ENCODE assay signal across 8 cellular contexts in genomic region chr1:155136728-155137127, GRCh38. TPM values are rescaled to one million over a fixed set of nuclear protein-coding genes. Genes with fewer than 3 reads are reported as not detected.
DNase-seq lines count a peak whose midpoint lies in the region; ATAC-seq, FAIRE-seq and TF ChIP-seq lines count a peak whose summit lies in the region.

No MANE protein-coding gene starts in this region.

- peak overlapping the region; percentile 89 for H3K4me2 ChIP-seq in BLaER1

- peaks cover 13% of the 10 kb centered on the region for H3K27me3 Mint-ChIP-seq in brain
- peaks cover 3% of the 10 kb centered on the region for H3K27me3 Mint-ChIP-seq in mesothelial cell of epicardium (ENCODE audit: low read depth)

- H3K9ac ChIP-seq in BLaER1, result peak overlapping the region; percentile 84

- no peak for FAIRE-seq in frontal cortex (lab: Jason Lieb, UNC)

- H3K4me1 ChIP-seq in BLaER1, result peaks cover 57% of the 10 kb centered on the region

- no peak for ATAC-seq in GM18517 (IDR thresholded peaks at IDR 0.05; ENCODE audit: unreplicated experiment)
- no peak for ATAC-seq in HG02759 (IDR thresholded peaks at IDR 0.05; ENCODE audit: unreplicated experiment)

- no peaks in the 10 kb centered on the region for H3K27me3 ChIP-seq in BLaER1

- DNase-seq in LNCaP clone FGC (ENCODE audit: low read depth) (no peak), mesothelial cell of epicardium (ENCODE audit: low spot score in 2 of 2, unreplicated experiment in 2 of 2) (no peak), frontal cortex (ENCODE audit: low spot score in 2 of 2) (no peak), epidermal melanocyte (ENCODE audit: insufficient read length, low spot score) (no peak)

- no peak for TF ChIP-seq CTCF in LNCaP clone FGC (IDR thresholded peaks at IDR 0.05; ENCODE audit: control insufficient read depth, extremely low read depth, insufficient read depth)
- TF ChIP-seq CTCF in brain (conservative IDR thresholded peaks at IDR 0.05), result no peak
- TF ChIP-seq CTCF in mesothelial cell of epicardium (IDR thresholded peaks at IDR 0.05; ENCODE audit: unreplicated experiment), result no peak

- H3K27ac Mint-ChIP-seq in brain (peak overlapping the region; percentile 97 to 100 (median 99)), mesothelial cell of epicardium (peak overlapping the region; percentile 99)

- H3K9me3 Mint-ChIP-seq in brain (no peaks in the 10 kb centered on the region), mesothelial cell of epicardium (no peaks in the 10 kb centered on the region)

- H3K4me1 Mint-ChIP-seq in brain, result peaks cover 65% of the 10 kb centered on the region
- peaks cover 47% of the 10 kb centered on the region for H3K4me1 Mint-ChIP-seq in mesothelial cell of epicardium

- H3K4me3 ChIP-seq in BLaER1 (peak overlapping the region; percentile 80), LNCaP clone FGC (ENCODE audit: low read depth, low read length) (peak overlapping the region; percentile 82)

- H3K9me3 ChIP-seq in BLaER1, result no peaks in the 10 kb centered on the region

- H3K4me3 Mint-ChIP-seq in brain, result peak overlapping the region; percentile 92 to 98 (median 94)
- peak overlapping the region; percentile 90 for H3K4me3 Mint-ChIP-seq in mesothelial cell of epicardium

- H3K27ac ChIP-seq in BLaER1, result peak overlapping the region; percentile 91

- H4K20me1 ChIP-seq in BLaER1, result no peaks in the 10 kb centered on the region

- H3K36me3 Mint-ChIP-seq in brain (peaks cover 16% of the 10 kb centered on the region), mesothelial cell of epicardium (peaks cover 16% of the 10 kb centered on the region)

- H3K36me3 ChIP-seq in BLaER1, result peaks cover 49% of the 10 kb centered on the region

RNA-seq across cellular contexts. Expression of gene SLC50A1, which starts 1.1 kb away (rescaled TPM):
- polyA plus RNA-seq in brain (ENCODE audit: insufficient read depth, low read depth, low replicate concordance), result 27.2 TPM
- total RNA-seq in mesothelial cell of epicardium (25.6 to 33.5 TPM (median 25.9 TPM) in 3 replicates), frontal cortex (4.9 TPM)

RNA-seq across cellular contexts. Expression of gene DPM3, which starts 3.6 kb away (rescaled TPM):
- polyA plus RNA-seq in brain (ENCODE audit: insufficient read depth, low read depth, low replicate concordance), result 167 TPM
- 49.7 to 60.9 TPM (median 54.1 TPM) in 3 replicates for total RNA-seq in mesothelial cell of epicardium
- 15.1 TPM for total RNA-seq in frontal cortex

RNA-seq across cellular contexts. Expression of gene EFNA1, which starts 9.1 kb away (rescaled TPM):
- polyA plus RNA-seq in brain (ENCODE audit: insufficient read depth, low read depth, low replicate concordance), result 16.6 TPM
- 92.4 to 94.8 TPM (median 93.1 TPM) in 3 replicates for total RNA-seq in mesothelial cell of epicardium
- total RNA-seq in frontal cortex, result 4.1 TPM

RNA-seq across cellular contexts. Expression of gene KRTCAP2, which starts 36.4 kb away (rescaled TPM):
- polyA plus RNA-seq in brain (ENCODE audit: insufficient read depth, low read depth, low replicate concordance), result 390 TPM
- total RNA-seq in mesothelial cell of epicardium (120 to 143 TPM (median 123 TPM) in 3 replicates), frontal cortex (74.6 TPM)

RNA-seq across cellular contexts. Expression of gene TRIM46, which starts 36.9 kb away (rescaled TPM):
- polyA plus RNA-seq in brain (ENCODE audit: insufficient read depth, low read depth, low replicate concordance), result 11.0 TPM
- total RNA-seq in mesothelial cell of epicardium, result 5.7 to 6.6 TPM (median 6.3 TPM) in 3 replicates
- 21.2 TPM for total RNA-seq in frontal cortex

Comparison
In these comparisons a context has a peak if more than half of its experiments do, and no peak if none do; other contexts are left out.
1. RNA of gene EFNA1, which starts 9.1 kb away (total RNA-seq): 92.4 to 94.8 TPM in mesothelial cell of epicardium; 4.1 TPM in frontal cortex (single experiment); every median in the first group is over 10 times any median in the second.